9 cellular contexts compared by ENCODE assay signal in the genomic region with DNA sequence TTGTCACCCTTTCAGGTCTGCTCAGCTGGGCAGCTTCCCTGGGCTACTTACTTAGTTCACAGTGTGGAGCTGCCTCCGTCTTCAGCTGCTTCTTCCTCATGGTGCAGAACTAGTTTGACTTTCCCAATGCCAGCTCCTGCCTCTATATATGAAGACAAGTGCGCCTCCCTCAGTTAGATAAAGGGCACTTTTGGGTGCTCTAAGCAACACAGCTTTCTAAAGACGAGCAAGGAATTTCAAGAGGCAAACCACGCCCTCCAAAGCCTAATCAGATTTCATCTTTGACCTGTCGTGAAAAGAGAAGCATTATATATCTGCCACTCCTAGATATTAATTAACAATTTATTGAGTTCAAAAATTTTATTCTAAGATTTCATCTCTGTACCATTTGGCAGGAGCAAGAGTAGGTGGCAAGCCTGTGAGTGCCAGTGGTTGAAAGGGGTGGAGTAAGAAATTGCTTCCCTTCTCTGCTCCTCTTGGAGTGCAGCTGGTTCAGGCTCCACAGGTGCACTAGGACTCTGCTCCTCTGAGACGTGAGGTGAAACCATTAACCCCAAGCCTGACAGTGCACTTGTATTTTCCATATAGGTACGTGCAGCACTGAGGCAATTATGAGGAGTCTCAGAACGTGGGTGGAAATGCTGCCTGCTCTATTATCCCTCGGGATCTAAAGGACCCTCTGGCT. TPM values are rescaled to one million over a fixed set of nuclear protein-coding genes. Genes with fewer than 3 reads are reported as not detected.
DNase-seq lines count a peak whose midpoint lies in the region; ATAC-seq, FAIRE-seq and TF ChIP-seq lines count a peak whose summit lies in the region.
"Had no signal": no experiment of that assay in that cellular context is flagged by ENCODE, and none has a peak within 500 bp of the region (broad histone marks: within the 10 kb centered on the region; RNA-seq: fewer than 3 reads in every experiment).

No MANE protein-coding gene starts in this region.

- TF ChIP-seq CTCF in CD8-positive, alpha-beta T cell (IDR thresholded peaks at IDR 0.05): no peak
- peak; percentile 31 to 63 (median 37); a peak in 4 of 6 replicates for TF ChIP-seq CTCF in GM12878 (IDR thresholded peaks at IDR 0.05 in 2 of 3, conservative IDR thresholded peaks at IDR 0.05 in 1 of 3; ENCODE audit: control insufficient read depth in 2 of 3, extremely low read depth in 1 of 3, insufficient read depth in 1 of 3, low read depth in 3 of 3, low read length in 3 of 3)
- TF ChIP-seq CTCF in lower lobe of right lung (IDR thresholded peaks at IDR 0.05): peak; percentile 43

- RAD21 ChIA-PET in GM12878 (lab: Charles Lee; ENCODE audit: unreplicated experiment): interaction anchor here (0.6 to 6.1 kb wide), 11 partner anchors 16 to 1559 kb away, joined by 3 to 43 read pairs (median 3); no protein-coding TSS in a partner anchor

- CTCF ChIA-PET in CD8-positive, alpha-beta T cell (lab: Charles Lee): interaction anchor here (0.7 to 3.3 kb wide), 11 partner anchors 9 to 264 kb away, joined by 3 to 25 read pairs (median 5); no protein-coding TSS in a partner anchor
- CTCF ChIA-PET in GM12878 (lab: Yijun Ruan, JAX): interaction anchor here (0.6 to 5.1 kb wide), 22 partner anchors 10 to 321 kb away, joined by 3 to 61 read pairs (median 5); a partner anchor contains a TSS

- no peak overlapping the region for H3K27ac ChIP-seq in CD8-positive, alpha-beta T cell (ENCODE audit: low read depth, low read length)
- H3K27ac ChIP-seq in GM12878 (ENCODE audit: control insufficient read depth, insufficient read depth) (no peak overlapping the region), lower lobe of right lung (peak overlapping the region; percentile 37)
- H3K27ac ChIP-seq: SJSA1 had no signal

- H3K4me2 ChIP-seq in GM12878 (ENCODE audit: control insufficient read depth, insufficient read depth): no peak overlapping the region

- peak; percentile 62 for TF ChIP-seq RAD21 in GM12878 (IDR thresholded peaks at IDR 0.05; ENCODE audit: insufficient read depth, low read depth, low read length)

- no peaks in the 10 kb centered on the region for H4K20me1 ChIP-seq in GM12878 (ENCODE audit: control insufficient read depth, insufficient read depth)

- H3K27ac Mint-ChIP-seq in CD8-positive, alpha-beta T cell: peak overlapping the region; percentile 6

- H3K27me3 ChIP-seq in CD8-positive, alpha-beta T cell (ENCODE audit: insufficient read depth, low read length): no peaks in the 10 kb centered on the region
- H3K27me3 ChIP-seq in GM12878 (replicated peaks in 1 of 2; ENCODE audit: control insufficient read depth in 2 of 2, insufficient read depth in 2 of 2, low read length in 1 of 2): no peaks in the 10 kb centered on the region; a peak in 1 of 4 replicates
- no peaks in the 10 kb centered on the region for H3K27me3 ChIP-seq in lower lobe of right lung (ENCODE audit: low read depth)
- H3K27me3 ChIP-seq: SJSA1 had no signal

- no peak overlapping the region for H3K4me3 ChIP-seq in CD8-positive, alpha-beta T cell (ENCODE audit: low read depth, low read length)
- H3K4me3 ChIP-seq in GM12878 (no peak overlapping the region), lower lobe of right lung (no peak overlapping the region)
- H3K4me3 ChIP-seq: SJSA1 had no signal

- H3K9me3 Mint-ChIP-seq in CD8-positive, alpha-beta T cell: no peaks in the 10 kb centered on the region

- peaks cover 3% of the 10 kb centered on the region for H3K36me3 Mint-ChIP-seq in CD8-positive, alpha-beta T cell

- no peak for FAIRE-seq in GM12878 (lab: Jason Lieb, UNC)

- 1% methylated on average over 9 of the region's 9 CpGs for WGBS in GM12878 (ENCODE audit: insufficient coverage, insufficient replicate concordance, low lambda C conversion rate, missing lambda C conversion rate)

- intact Hi-C loops in CD8-positive, alpha-beta T cell (cut with DNase I, micrococcal nuclease): loop anchor here in 1 of 2 experiments (5.0 kb wide), 2 partner anchors 41 to 1979 kb away; a partner anchor contains a TSS
- intact Hi-C loops in GM12878 (cut with micrococcal nuclease; ENCODE audit: unreplicated experiment): loop anchor here (5.0 kb wide), 3 partner anchors 101 to 261 kb away; a partner anchor contains a TSS
- intact Hi-C loops in lower lobe of right lung (cut with DNase I): no loop called here

- BruUV-seq in GM12878 (replicated peaks; lab: Mats Ljungman, UMichigan): no TSS peak

- H3K9ac ChIP-seq in GM12878 (ENCODE audit: control insufficient read depth, insufficient read depth, low read length): no peak overlapping the region

- ATAC-seq in CD8-positive, alpha-beta T cell: no peak
- ATAC-seq in GM12878: no peak
- ATAC-seq in lower lobe of right lung: peak; percentile 20 to 33
- ATAC-seq in GM18858 (IDR thresholded peaks at IDR 0.05; ENCODE audit: unreplicated experiment): no peak
- ATAC-seq in HG03196 (IDR thresholded peaks at IDR 0.05; ENCODE audit: unreplicated experiment): no peak

- TF ChIP-seq EP300 in GM12878 (IDR thresholded peaks at IDR 0.05; ENCODE audit: borderline replicate concordance in 1 of 2, control insufficient read depth in 1 of 2, low read depth in 2 of 2, low read length in 2 of 2): no peak

- H3K4me3 Mint-ChIP-seq in CD8-positive, alpha-beta T cell: peak overlapping the region; percentile 24

- H3K27me3 Mint-ChIP-seq in CD8-positive, alpha-beta T cell (ENCODE audit: low read depth): no peaks in the 10 kb centered on the region

- no peak overlapping the region for H2AFZ ChIP-seq in GM12878 (ENCODE audit: control insufficient read depth, low read depth, low read length)

- H3K79me2 ChIP-seq in GM12878 (ENCODE audit: control insufficient read depth, insufficient read depth, low read length): peaks cover 28% of the 10 kb centered on the region

- peak in 1 of 7 experiments; percentile 24 for DNase-seq in CD8-positive, alpha-beta T cell
- DNase-seq in HCEC 1CT (peak; percentile 61), NCI-H82 treated with DMSO at 0.1 percent for 48 hours (lab: John Stamatoyannopoulos, UW; ENCODE audit: unreplicated experiment) (peak; percentile 77), GM12878 (ENCODE audit: low read depth, low spot score) (no peak), lower lobe of right lung (no peak), activated gamma-delta T cell (lab: John Stamatoyannopoulos, UW) (no peak)

- POLR2A ChIA-PET in CD8-positive, alpha-beta T cell (lab: Charles Lee): interaction anchor here (0.8 to 1.1 kb wide), 2 partner anchors 9 to 264 kb away, joined by 3 read pairs; a partner anchor contains a TSS
- POLR2A ChIA-PET in GM12878 (lab: Charles Lee): no interaction called here

- peaks cover 28% of the 10 kb centered on the region for H3K4me1 ChIP-seq in CD8-positive, alpha-beta T cell (ENCODE audit: insufficient read depth, low read length)
- H3K4me1 ChIP-seq in GM12878 (ENCODE audit: control insufficient read depth, insufficient read depth, low read length) (peaks cover 11% of the 10 kb centered on the region; the same call in 1 of the 2 replicates), lower lobe of right lung (peaks cover 16% of the 10 kb centered on the region)

- no peak for TF ChIP-seq POLR2A in GM12878 (IDR thresholded peaks at IDR 0.05; ENCODE audit: low read depth, low read length)

- in situ Hi-C loops in GM12878 (cut with MboI): no loop called here

- no peaks in the 10 kb centered on the region for H3K9me3 ChIP-seq in CD8-positive, alpha-beta T cell (ENCODE audit: low read length)
- H3K9me3 ChIP-seq in GM12878 (replicated peaks; ENCODE audit: control insufficient read depth, insufficient read depth, low read length): no peaks in the 10 kb centered on the region
- H3K9me3 ChIP-seq in lower lobe of right lung: no peaks in the 10 kb centered on the region
- H3K9me3 ChIP-seq: SJSA1 had no signal

- SMC1A ChIA-PET in GM12878 (lab: Charles Lee; ENCODE audit: uncharacterized antibody, unreplicated experiment): interaction anchor here (0.6 to 3.4 kb wide), 17 partner anchors 19 to 507 kb away, joined by 3 to 31 read pairs (median 4); a partner anchor contains a TSS

- H3K4me1 Mint-ChIP-seq in CD8-positive, alpha-beta T cell (ENCODE audit: low read depth): peaks cover 41% of the 10 kb centered on the region

- no peaks in the 10 kb centered on the region for H3K36me3 ChIP-seq in CD8-positive, alpha-beta T cell (ENCODE audit: insufficient read depth, low read length)
- no peaks in the 10 kb centered on the region for H3K36me3 ChIP-seq in GM12878 (ENCODE audit: control insufficient read depth in 2 of 2, insufficient read depth in 2 of 2, low read length in 1 of 2)
- no peaks in the 10 kb centered on the region for H3K36me3 ChIP-seq in lower lobe of right lung

RNA-seq across cellular contexts. Expression of a gene that starts 2.1 kb away (rescaled TPM):
- 10 to 100 TPM; 35.1 to 43.1 TPM for total RNA-seq in CD8-positive, alpha-beta T cell
- 123 and 135 TPM in 2 replicates for total RNA-seq in GM12878 (2013; cell fraction: nucleolus; rRNA removed)
- 22.1 and 22.2 TPM in 2 replicates for total RNA-seq in GM12878 (2014; rRNA removed)
- 15.2 and 17.7 TPM in 2 replicates for total RNA-seq in GM12878 (2014; rRNA removed; fragmentation: Illumina TruSeq; extraction: Trizol)
- total RNA-seq in GM12878 (2021): 13.4 and 19.0 TPM in 2 replicates
- polyA plus RNA-seq in GM12878 (2011; ENCODE audit: low read depth): 10.6 TPM
- polyA plus RNA-seq in GM12878 (2011; rRNA removed): 27.5 and 29.4 TPM in 2 replicates
- 17.6 and 23.7 TPM in 2 replicates for polyA plus RNA-seq in GM12878 (2011; cell fraction: cytosol; rRNA removed)
- 46.6 and 57.2 TPM in 2 replicates for polyA plus RNA-seq in GM12878 (2011; cell fraction: nucleus; rRNA removed)
- polyA plus RNA-seq in GM12878 (2012): 11.2 and 13.6 TPM in 2 replicates
- polyA plus RNA-seq in GM12878 (2014; fragmentation: Illumina TruSeq; extraction: Trizol): 15.1 and 21.3 TPM in 2 replicates
- polyA plus RNA-seq in GM12878 (2014; fragmentation: Nextera tagmentation; extraction: Ambion mirVana): 1 to 10 TPM; 6.2 to 9.0 TPM
- polyA plus RNA-seq in GM12878 (2014; rRNA removed): 16.0 and 19.3 TPM in 2 replicates
- 10 to 100 TPM; 14.5 to 15.9 TPM for polyA plus RNA-seq in GM12878 (2016; fragmentation: Nextera tagmentation; extraction: Ambion mirVana)
- polyA minus RNA-seq in GM12878 (2011; rRNA and poly(A)+ RNA removed): 41.2 and 50.5 TPM in 2 replicates
- polyA minus RNA-seq in GM12878 (2011; cell fraction: cytosol; rRNA and poly(A)+ RNA removed): 4.1 and 12.2 TPM in 2 replicates
- polyA minus RNA-seq in GM12878 (2011; cell fraction: nucleus; rRNA and poly(A)+ RNA removed): 24.5 and 55.5 TPM in 2 replicates
- total RNA-seq in lower lobe of right lung: 102 TPM

RNA-seq across cellular contexts. Expression of a gene that starts 19.9 kb away (rescaled TPM):
- total RNA-seq in CD8-positive, alpha-beta T cell: 10 to 100 TPM; 51.3 to 55.2 TPM
- total RNA-seq in GM12878 (2013; cell fraction: nucleolus; rRNA removed): 184 and 193 TPM in 2 replicates
- total RNA-seq in GM12878 (2014; rRNA removed) (59.9 and 72.0 TPM in 2 replicates), GM12878 (2014; rRNA removed; fragmentation: Illumina TruSeq; extraction: Trizol) (54.9 and 58.3 TPM in 2 replicates), GM12878 (2021) (44.7 and 48.1 TPM in 2 replicates), lower lobe of right lung (69.6 TPM)
- 67.3 TPM for polyA plus RNA-seq in GM12878 (2011; ENCODE audit: low read depth)
- polyA plus RNA-seq in GM12878 (2011; rRNA removed) (115 and 116 TPM in 2 replicates), GM12878 (2014; fragmentation: Illumina TruSeq; extraction: Trizol) (91.2 and 91.8 TPM in 2 replicates), GM12878 (2014; fragmentation: Nextera tagmentation; extraction: Ambion mirVana) (10 to 100 TPM; 36.5 to 37.1 TPM), GM12878 (2014; rRNA removed) (79.0 and 82.6 TPM in 2 replicates), GM12878 (2016; fragmentation: Nextera tagmentation; extraction: Ambion mirVana) (10 to 100 TPM; 30.3 to 33.7 TPM)
- 98.4 and 120 TPM in 2 replicates for polyA plus RNA-seq in GM12878 (2011; cell fraction: cytosol; rRNA removed)
- 100 and 108 TPM in 2 replicates for polyA plus RNA-seq in GM12878 (2011; cell fraction: nucleus; rRNA removed)
- 70.1 and 80.3 TPM in 2 replicates for polyA plus RNA-seq in GM12878 (2012)
- 114 and 123 TPM in 2 replicates for polyA minus RNA-seq in GM12878 (2011; rRNA and poly(A)+ RNA removed)
- 24.1 and 27.3 TPM in 2 replicates for polyA minus RNA-seq in GM12878 (2011; cell fraction: cytosol; rRNA and poly(A)+ RNA removed)
- 42.1 and 53.9 TPM in 2 replicates for polyA minus RNA-seq in GM12878 (2011; cell fraction: nucleus; rRNA and poly(A)+ RNA removed)

RNA-seq across cellular contexts. Expression of a gene that starts 55.1 kb away (rescaled TPM):
- 10 to 100 TPM; 19.5 to 19.9 TPM for total RNA-seq in CD8-positive, alpha-beta T cell
- total RNA-seq in GM12878 (2013; cell fraction: nucleolus; rRNA removed): 13.4 and 15.2 TPM in 2 replicates
- total RNA-seq in GM12878 (2014; rRNA removed) (7.9 and 8.3 TPM in 2 replicates), GM12878 (2014; rRNA removed; fragmentation: Illumina TruSeq; extraction: Trizol) (4.4 and 5.0 TPM in 2 replicates), GM12878 (2021) (9.9 and 12.1 TPM in 2 replicates), lower lobe of right lung (21.2 TPM)
- 2.2 TPM for polyA plus RNA-seq in GM12878 (2011; ENCODE audit: low read depth)
- polyA plus RNA-seq in GM12878 (2011; rRNA removed) (5.6 and 6.4 TPM in 2 replicates), GM12878 (2014; fragmentation: Illumina TruSeq; extraction: Trizol) (7.8 and 8.8 TPM in 2 replicates), GM12878 (2014; fragmentation: Nextera tagmentation; extraction: Ambion mirVana) (1 to 10 TPM; 1.2 to 1.4 TPM), GM12878 (2014; rRNA removed) (6.1 and 8.1 TPM in 2 replicates), GM12878 (2016; fragmentation: Nextera tagmentation; extraction: Ambion mirVana) (1 to 10 TPM; 4.8 to 6.9 TPM)
- 3.7 and 3.8 TPM in 2 replicates for polyA plus RNA-seq in GM12878 (2011; cell fraction: cytosol; rRNA removed)
- polyA plus RNA-seq in GM12878 (2011; cell fraction: nucleus; rRNA removed): 5.3 and 5.7 TPM in 2 replicates
- 3.4 TPM in 2 replicates for polyA plus RNA-seq in GM12878 (2012)
- polyA minus RNA-seq in GM12878 (2011; rRNA and poly(A)+ RNA removed): 5.4 and 6.8 TPM in 2 replicates
- 3.2 and 4.1 TPM in 2 replicates for polyA minus RNA-seq in GM12878 (2011; cell fraction: cytosol; rRNA and poly(A)+ RNA removed)
- polyA minus RNA-seq in GM12878 (2011; cell fraction: nucleus; rRNA and poly(A)+ RNA removed): 3.0 and 5.2 TPM in 2 replicates

Comparison
In these comparisons a context has a peak if more than half of its experiments do, and no peak if none do; other contexts are left out.
1. ATAC-seq: peak in lower lobe of right lung (2 of 2); none in CD8-positive, alpha-beta T cell (single experiment), GM12878 (single experiment), GM18858 (single experiment) and HG03196 (single experiment).
2. DNase-seq: peak in HCEC 1CT (single experiment) and NCI-H82 treated with DMSO at 0.1 percent for 48 hours (single experiment); none in GM12878 (single experiment), lower lobe of right lung (single experiment) and activated gamma-delta T cell (single experiment).